ENCODE assay signal across 9 cellular contexts in the genomic region with DNA sequence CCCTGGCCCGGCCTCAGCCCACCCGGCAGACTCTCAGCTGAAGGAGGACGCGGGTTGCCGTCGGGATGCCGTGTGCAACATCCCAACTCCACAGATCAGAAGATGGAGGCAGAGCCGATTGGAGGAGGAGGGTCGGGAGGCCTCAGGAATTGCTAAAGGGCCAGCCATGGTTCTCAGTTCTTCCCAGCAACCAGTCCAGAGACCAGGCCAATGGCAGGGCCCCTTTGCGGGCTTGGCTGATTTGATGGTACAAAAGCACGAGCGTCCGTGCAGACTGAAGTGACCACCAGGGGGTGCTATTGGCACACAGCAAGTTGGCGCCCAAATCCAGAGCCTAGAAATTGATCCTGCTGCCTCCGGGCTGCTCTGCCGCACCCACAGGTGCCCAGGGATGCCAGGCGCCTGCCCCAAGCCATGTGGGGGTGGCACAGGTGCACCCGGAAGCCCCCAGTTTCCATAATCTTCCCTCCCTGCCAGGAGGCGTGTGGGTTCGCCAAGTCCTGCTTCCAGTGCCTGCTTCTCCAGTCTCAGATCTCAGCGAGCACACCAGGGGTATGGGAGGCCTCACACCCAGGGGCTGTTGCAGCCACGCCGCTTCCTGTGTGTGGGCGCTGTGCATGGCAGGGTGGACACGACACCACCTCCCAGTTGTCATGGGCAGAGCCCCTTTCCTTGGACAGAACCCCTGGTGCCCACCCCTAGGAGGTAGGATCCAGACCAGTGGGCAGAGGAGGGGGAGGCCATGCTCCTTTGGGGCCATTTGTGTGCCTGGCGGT. TPM values are rescaled to one million over a fixed set of nuclear protein-coding genes. Genes with fewer than 3 reads are reported as not detected.
DNase-seq lines count a peak whose midpoint lies in the region; ATAC-seq and TF ChIP-seq lines count a peak whose summit lies in the region.
"Had no signal": no experiment of that assay in that cellular context is flagged by ENCODE, and none has a peak within 500 bp of the region (broad histone marks: within the 10 kb centered on the region; RNA-seq: fewer than 3 reads in every experiment).

No MANE protein-coding gene starts in this region.

- H3K4me3 ChIP-seq in Caco-2 (ENCODE audit: low read depth, low read length) (no peak overlapping the region), HEK293 (ENCODE audit: low read depth, low read length) (no peak overlapping the region), WI38 (ENCODE audit: low read depth, low read length) (no peak overlapping the region), breast epithelium (peak overlapping the region in 1 of 3 donors; percentile 32)

- H3K36me3 Mint-ChIP-seq in Caco-2 (ENCODE audit: insufficient read depth, unreplicated experiment) = peaks cover 13% of the 10 kb centered on the region
- H3K36me3 Mint-ChIP-seq: activated naive CD4-positive, alpha-beta T cell treated with anti-CD3 and anti-CD28 coated beads, Interleukin-2, amount 50 U/mL, for 24 hours had no signal

- no TSS peak for BruUV-seq in Caco-2 (replicated peaks; lab: Mats Ljungman, UMichigan)

- no peak for ATAC-seq in HG03108 (IDR thresholded peaks at IDR 0.05; ENCODE audit: unreplicated experiment)

- POLR2A ChIA-PET in Caco-2 (lab: Charles Lee) (no interaction called here), HEK293 (lab: Yijun Ruan, JAX) (no interaction called here)

- H3K4me1 ChIP-seq in Caco-2 = peaks cover 22% of the 10 kb centered on the region
- no peaks in the 10 kb centered on the region for H3K4me1 ChIP-seq in HEK293 (ENCODE audit: control insufficient read depth, insufficient read depth, low read length)
- peaks cover 0 to 11% of the 10 kb centered on the region in 2 donors for H3K4me1 ChIP-seq in breast epithelium

- CTCF ChIA-PET in Caco-2 (lab: Charles Lee) = interaction anchor here (0.6 to 0.8 kb wide), 2 partner anchors 11 to 131 kb away, joined by 3 to 4 read pairs; no protein-coding TSS in a partner anchor
- CTCF ChIA-PET in HEK293 (lab: Yijun Ruan, JAX) = interaction anchor here (0.6 to 3.2 kb wide), 28 partner anchors 8 to 841 kb away, joined by 3 to 15 read pairs (median 4); a partner anchor contains a TSS

- intact Hi-C loops in Caco-2 (cut with micrococcal nuclease; ENCODE audit: unreplicated experiment) = loop anchor here (5.0 kb wide), 4 partner anchors 45 to 200 kb away; no protein-coding TSS in a partner anchor
- intact Hi-C loops in breast epithelium (cut with DNase I; ENCODE audit: low total_unique reads) = loop anchor here (10.0 kb wide), 1 partner anchor 63 kb away; a partner anchor contains a TSS

- DNase-seq in Caco-2 (peak; percentile 83 to 89), NCI-H2196 (lab: John Stamatoyannopoulos, UW; ENCODE audit: unreplicated experiment) (peak; percentile 98), breast epithelium (ENCODE audit: low spot score in 2 of 2) (peak; percentile 73 to 82), islet precursor cell (peak; percentile 95)
- DNase-seq in stimulated activated CD4-positive, alpha-beta T cell treated with anti-CD3 and anti-CD28 coated beads, Interleukin-1b, Interleukin-23, amount 100 ng/mL, for 1 hour (ENCODE audit: low read depth in 2 of 2) = peak; percentile 64 to 67

- H3K27ac ChIP-seq in HEK293 (ENCODE audit: extremely low read depth, low read depth, low read length) (no peak overlapping the region), breast epithelium (no peak overlapping the region)

- peak; percentile 95 to 97 for TF ChIP-seq CTCF in Caco-2 (IDR thresholded peaks at IDR 0.05; ENCODE audit: insufficient read depth in 1 of 2, low read depth in 1 of 2, low read length in 1 of 2, severe bottlenecking in 1 of 2, unreplicated experiment in 1 of 2)
- peak; percentile 82 for TF ChIP-seq CTCF in HEK293 (tag by site-specific recombination; IDR thresholded peaks at IDR 0.05)
- peak; percentile 83 for TF ChIP-seq CTCF in WI38 (IDR thresholded peaks at IDR 0.05; ENCODE audit: low read depth, low read length)
- TF ChIP-seq CTCF in breast epithelium (IDR thresholded peaks at IDR 0.05) = peak; percentile 92 to 97 (median 95)

- TF ChIP-seq POLR2A in breast epithelium (IDR thresholded peaks at IDR 0.05) = no peak

- H3K36me3 ChIP-seq in Caco-2 (ENCODE audit: control insufficient read depth, insufficient read depth, low read length) (no peaks in the 10 kb centered on the region), HEK293 (ENCODE audit: control insufficient read depth in 2 of 2, insufficient read depth in 1 of 2, low read length in 2 of 2) (no peaks in the 10 kb centered on the region), breast epithelium (no peaks in the 10 kb centered on the region)

- H3K27me3 ChIP-seq in Caco-2 (replicated peaks; ENCODE audit: control insufficient read depth, insufficient read depth, low read length) (no peaks in the 10 kb centered on the region), breast epithelium (no peaks in the 10 kb centered on the region)

- peaks cover 23% of the 10 kb centered on the region for H3K4me1 Mint-ChIP-seq in Caco-2 (ENCODE audit: low read depth, unreplicated experiment)
- H3K4me1 Mint-ChIP-seq: activated naive CD4-positive, alpha-beta T cell treated with anti-CD3 and anti-CD28 coated beads, Interleukin-2, amount 50 U/mL, for 24 hours had no signal

- no peaks in the 10 kb centered on the region for H3K9me3 Mint-ChIP-seq in Caco-2 (ENCODE audit: unreplicated experiment)
- H3K9me3 Mint-ChIP-seq: activated naive CD4-positive, alpha-beta T cell treated with anti-CD3 and anti-CD28 coated beads, Interleukin-2, amount 50 U/mL, for 24 hours had no signal

- H3K27me3 Mint-ChIP-seq in Caco-2 (ENCODE audit: insufficient read depth, unreplicated experiment) = no peaks in the 10 kb centered on the region

- H3K4me3 Mint-ChIP-seq in Caco-2 (ENCODE audit: unreplicated experiment) = no peak overlapping the region
- H3K4me3 Mint-ChIP-seq: activated naive CD4-positive, alpha-beta T cell treated with anti-CD3 and anti-CD28 coated beads, Interleukin-2, amount 50 U/mL, for 24 hours had no signal

- H3K27ac Mint-ChIP-seq in Caco-2 (ENCODE audit: unreplicated experiment) = no peak overlapping the region
- H3K27ac Mint-ChIP-seq: activated naive CD4-positive, alpha-beta T cell treated with anti-CD3 and anti-CD28 coated beads, Interleukin-2, amount 50 U/mL, for 24 hours had no signal

- H3K9me3 ChIP-seq in Caco-2 (no peaks in the 10 kb centered on the region), HEK293 (ENCODE audit: control insufficient read depth, insufficient read depth, low read depth, low read length) (no peaks in the 10 kb centered on the region), breast epithelium (no peaks in the 10 kb centered on the region)

TF ChIP-seq in HEK293, 187 proteins besides CTCF, POLR2A, EP300 and RAD21 (continues in another document):
- TF ChIP-seq ZNF610 (tag by site-specific recombination; IDR thresholded peaks at IDR 0.05; ENCODE audit: borderline replicate concordance) (0 out of 2 replicates have a peak, but pooled peaks have one; percentile 28), ZNF394 (tag by site-specific recombination; IDR thresholded peaks at IDR 0.05; ENCODE audit: borderline replicate concordance) (0 out of 2 replicates have a peak, but pooled peaks have one; percentile 26), ZBTB8A (tag by site-specific recombination; IDR thresholded peaks at IDR 0.05) (peak; percentile 76), ZBTB17 (tag by site-specific recombination; IDR thresholded peaks at IDR 0.05) (peak; percentile 65; the same call in 1 of the 2 replicates), ZNF423 (tag by site-specific recombination; IDR thresholded peaks at IDR 0.05) (peak; percentile 73), ZNF335 (tag by site-specific recombination; conservative IDR thresholded peaks at IDR 0.05) (peak; percentile 27; the same call in 1 of the 2 replicates), ZNF654 (tag by site-specific recombination; IDR thresholded peaks at IDR 0.05; ENCODE audit: low read depth) (peak; percentile 91), ZSCAN30 (tag by site-specific recombination; IDR thresholded peaks at IDR 0.05) (peak; percentile 74; the same call in 1 of the 2 replicates), ZNF600 (tag by site-specific recombination; IDR thresholded peaks at IDR 0.05) (peak; percentile 88), ZNF660 (tag by site-specific recombination; IDR thresholded peaks at IDR 0.05) (peak; percentile 50; the same call in 1 of the 2 replicates), SCRT1 (tag by site-specific recombination; IDR thresholded peaks at IDR 0.05; ENCODE audit: borderline replicate concordance) (peak; percentile 95), ZIC2 (tag by site-specific recombination; IDR thresholded peaks at IDR 0.05) (peak; percentile 73), ZFHX2 (tag by site-specific recombination; conservative IDR thresholded peaks at IDR 0.05) (peak; percentile 50)
- TF ChIP-seq, protein P1, sequence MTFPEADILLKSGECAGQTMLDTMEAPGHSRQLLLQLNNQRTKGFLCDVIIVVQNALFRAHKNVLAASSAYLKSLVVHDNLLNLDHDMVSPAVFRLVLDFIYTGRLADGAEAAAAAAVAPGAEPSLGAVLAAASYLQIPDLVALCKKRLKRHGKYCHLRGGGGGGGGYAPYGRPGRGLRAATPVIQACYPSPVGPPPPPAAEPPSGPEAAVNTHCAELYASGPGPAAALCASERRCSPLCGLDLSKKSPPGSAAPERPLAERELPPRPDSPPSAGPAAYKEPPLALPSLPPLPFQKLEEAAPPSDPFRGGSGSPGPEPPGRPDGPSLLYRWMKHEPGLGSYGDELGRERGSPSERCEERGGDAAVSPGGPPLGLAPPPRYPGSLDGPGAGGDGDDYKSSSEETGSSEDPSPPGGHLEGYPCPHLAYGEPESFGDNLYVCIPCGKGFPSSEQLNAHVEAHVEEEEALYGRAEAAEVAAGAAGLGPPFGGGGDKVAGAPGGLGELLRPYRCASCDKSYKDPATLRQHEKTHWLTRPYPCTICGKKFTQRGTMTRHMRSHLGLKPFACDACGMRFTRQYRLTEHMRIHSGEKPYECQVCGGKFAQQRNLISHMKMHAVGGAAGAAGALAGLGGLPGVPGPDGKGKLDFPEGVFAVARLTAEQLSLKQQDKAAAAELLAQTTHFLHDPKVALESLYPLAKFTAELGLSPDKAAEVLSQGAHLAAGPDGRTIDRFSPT (tag by site-specific recombination; IDR thresholded peaks at IDR 0.05) = peak; percentile 92

RNA-seq across cellular contexts. Expression of a gene that starts 7.1 kb away (rescaled TPM):
- total RNA-seq in Caco-2 (2022) (3.4 and 4.2 TPM in 2 replicates), breast epithelium (not detected)

RNA-seq across cellular contexts. Expression of a gene that starts 18.3 kb away (rescaled TPM):
- total RNA-seq in Caco-2 (2022) (0.37 and 0.75 TPM in 2 replicates), breast epithelium (10 to 100 TPM; 11.5 to 23.9 (median 16.2) TPM)

RNA-seq across cellular contexts. Expression of a gene that starts 19.7 kb away (rescaled TPM):
- total RNA-seq in Caco-2 (2022) = 0.66 and 1.3 TPM in 2 replicates
- total RNA-seq in breast epithelium = under 1 TPM in 1 of 3 donors, not detected in 2; 0.33 TPM

RNA-seq across cellular contexts. Expression of a gene that starts 34.5 kb away (rescaled TPM):
- total RNA-seq in Caco-2 (2022) (0.37 and 0.93 TPM in 2 replicates), breast epithelium (1 to 10 TPM in 2 of 3 donors, not detected in 1; 1.3 to 1.8 TPM)
